In genomic region chrX:118594697-118595420, GRCh38 we compare ENCODE assay signal across 13 cellular contexts.
DNase-seq lines count a peak whose midpoint lies in the region; ATAC-seq, FAIRE-seq and TF ChIP-seq lines count a peak whose summit lies in the region.
"Had no signal": no experiment of that assay in that cellular context is flagged by ENCODE, and none has a peak within 500 bp of the region (broad histone marks: within the 10 kb centered on the region; RNA-seq: fewer than 3 reads in every experiment).

No MANE protein-coding gene starts in this region.

- no peaks in the 10 kb centered on the region for H3K4me1 ChIP-seq in A549
- no peaks in the 10 kb centered on the region for H3K4me1 ChIP-seq in CD4-positive, alpha-beta memory T cell (ENCODE audit: insufficient read depth, low read length)
- H3K4me1 ChIP-seq: stomach had no signal

- ATAC-seq in A549 (no peak), T-cell (replicated peaks in 1 of 4) (no peak), HG03439 (IDR thresholded peaks at IDR 0.05; ENCODE audit: unreplicated experiment) (no peak)

- H3K36me3 Mint-ChIP-seq in CD4-positive, alpha-beta memory T cell = peaks cover 15 to 59% of the 10 kb centered on the region in 2 donors
- peaks cover 50% of the 10 kb centered on the region for H3K36me3 Mint-ChIP-seq in T-cell
- peaks cover 3 to 13% (median 4%) of the 10 kb centered on the region in 3 donors for H3K36me3 Mint-ChIP-seq in immature natural killer cell

- H3K27ac Mint-ChIP-seq in CD4-positive, alpha-beta memory T cell = peak overlapping the region in 6 of 7 donors; percentile 13 to 79 (median 54)
- peak overlapping the region; percentile 30 to 80 for H3K27ac Mint-ChIP-seq in T-cell
- peak overlapping the region; percentile 21 to 69 (median 58) for H3K27ac Mint-ChIP-seq in immature natural killer cell
- H3K27ac Mint-ChIP-seq: activated CD4-positive, alpha-beta T cell treated with anti-CD3 and anti-CD28 coated beads, Interleukin-2, amount 10 ng/mL, durations not matched to agents 7 days and 5 days had no signal

- POLR2A ChIA-PET in A549 (lab: Yijun Ruan, JAX) (no interaction called here), T-cell (lab: Charles Lee) (interaction anchor here in 1 of 2 donors (0.5 kb wide), 1 partner anchor 29 kb away, joined by 3 read pairs; no protein-coding TSS in a partner anchor)
- POLR2A ChIA-PET in CD4-positive, alpha-beta memory T cell (lab: Charles Lee; ENCODE audit: partially characterized antibody) = no interaction called here

- CTCF ChIA-PET in A549 (lab: Yijun Ruan, JAX) (interaction anchor here (0.6 to 0.7 kb wide), 2 partner anchors 10 to 28 kb away, joined by 3 to 4 read pairs; no protein-coding TSS in a partner anchor), T-cell (lab: Charles Lee) (interaction anchor here in 1 of 2 donors (0.6 kb wide), 1 partner anchor 11 kb away, joined by 3 read pairs; no protein-coding TSS in a partner anchor)
- CTCF ChIA-PET in CD4-positive, alpha-beta memory T cell (lab: Charles Lee; ENCODE audit: partially characterized antibody) = interaction anchor here (0.7 kb wide), 1 partner anchor 8 kb away, joined by 3 read pairs; no protein-coding TSS in a partner anchor

- no peak for TF ChIP-seq POLR2A in A549 (IDR thresholded peaks at IDR 0.05; ENCODE audit: low read length)

- peaks cover 0 to 7% (median 2%) of the 10 kb centered on the region in 4 donors for H3K4me1 Mint-ChIP-seq in CD4-positive, alpha-beta memory T cell
- H3K4me1 Mint-ChIP-seq in T-cell (peaks cover 0 to 14% (median 8%) of the 10 kb centered on the region in 3 donors), immature natural killer cell (peaks cover 0 to 3% of the 10 kb centered on the region in 2 donors)

- no peak overlapping the region for H3K4me3 Mint-ChIP-seq in CD4-positive, alpha-beta memory T cell
- H3K4me3 Mint-ChIP-seq in T-cell (no peak overlapping the region), immature natural killer cell (no peak overlapping the region)
- H3K4me3 Mint-ChIP-seq: activated CD4-positive, alpha-beta T cell treated with anti-CD3 and anti-CD28 coated beads, Interleukin-2, amount 10 ng/mL, durations not matched to agents 7 days and 5 days had no signal

- no peak for TF ChIP-seq EP300 in A549 (IDR thresholded peaks at IDR 0.05)

- H3K9me3 ChIP-seq in A549 = no peaks in the 10 kb centered on the region
- H3K9me3 ChIP-seq in CD4-positive, alpha-beta memory T cell (ENCODE audit: control insufficient read depth in 1 of 2, low read length in 2 of 2) = no peaks in the 10 kb centered on the region
- H3K9me3 ChIP-seq: stomach had no signal

- H3K9me3 Mint-ChIP-seq in CD4-positive, alpha-beta memory T cell = no peaks in the 10 kb centered on the region
- H3K9me3 Mint-ChIP-seq in T-cell (no peaks in the 10 kb centered on the region), immature natural killer cell (no peaks in the 10 kb centered on the region)
- H3K9me3 Mint-ChIP-seq: activated CD4-positive, alpha-beta T cell treated with anti-CD3 and anti-CD28 coated beads, Interleukin-2, amount 10 ng/mL, durations not matched to agents 7 days and 5 days had no signal

- no peaks in the 10 kb centered on the region for H3K27me3 ChIP-seq in CD4-positive, alpha-beta memory T cell (ENCODE audit: insufficient read depth, low read length)
- H3K27me3 ChIP-seq: stomach had no signal

- peak; percentile 54 for FAIRE-seq in A549 (lab: Jason Lieb, UNC)

- intact Hi-C loops in CD4-positive, alpha-beta memory T cell (cut with micrococcal nuclease) = no loop called here

- TF ChIP-seq CTCF in A549 (IDR thresholded peaks at IDR 0.05) = no peak

- no peak for TF ChIP-seq RAD21 in A549 (conservative IDR thresholded peaks at IDR 0.05 in 1 of 2, IDR thresholded peaks at IDR 0.05 in 1 of 2)

- H3K36me3 ChIP-seq in CD4-positive, alpha-beta memory T cell (ENCODE audit: insufficient read depth, low read length) = peaks cover 54% of the 10 kb centered on the region

- no peak overlapping the region for H3K4me3 ChIP-seq in A549
- no peak overlapping the region for H3K4me3 ChIP-seq in CD4-positive, alpha-beta memory T cell (ENCODE audit: low read length in 2 of 2)
- H3K4me3 ChIP-seq: stomach had no signal

- no peaks in the 10 kb centered on the region for H3K27me3 Mint-ChIP-seq in CD4-positive, alpha-beta memory T cell
- H3K27me3 Mint-ChIP-seq in T-cell (peaks cover 0 to 4% of the 10 kb centered on the region in 2 donors), immature natural killer cell (ENCODE audit: low read depth in 3 of 3) (peaks cover 0 to 2% (median 0%) of the 10 kb centered on the region in 3 donors)
- H3K27me3 Mint-ChIP-seq: activated CD4-positive, alpha-beta T cell treated with anti-CD3 and anti-CD28 coated beads, Interleukin-2, amount 10 ng/mL, durations not matched to agents 7 days and 5 days had no signal

- DNase-seq in A549 (ENCODE audit: low read depth in 1 of 2, low spot score in 1 of 2) = no peak
- no peak for DNase-seq in CD4-positive, alpha-beta memory T cell
- DNase-seq in T-cell = no peak
- no peak for DNase-seq in immature natural killer cell
- no peak for DNase-seq in hippocampal formation (lab: John Stamatoyannopoulos, UW)
- no peak for DNase-seq in stimulated activated CD8-positive, alpha-beta memory T cell treated with anti-CD3 and anti-CD28 coated beads, Interleukin-4, amount 100 ng/mL, for 48 hours
- no peak for DNase-seq in dermis blood vessel endothelial cell
- DNase-seq: activated CD4-positive, alpha-beta T cell treated with anti-CD3 and anti-CD28 coated beads, Interleukin-2, amount 10 ng/mL, durations not matched to agents 7 days and 5 days; activated effector memory CD4-positive, alpha-beta T cell treated with anti-CD3 and anti-CD28 coated beads, Interleukin-2, amount 50 U/mL, for 16 hours; OCI-M1; stimulated activated CD4-positive, alpha-beta T cell treated with anti-CD3 and anti-CD28 coated beads, Interleukin-4, amount 100 ng/mL, for 24 hours; stomach had no signal

- H3K4me2 ChIP-seq in A549 = no peak overlapping the region

- 82% methylated on average over 4 of the region's 4 CpGs for WGBS in A549 (ENCODE audit: missing lambda C conversion rate)

- H3K27ac ChIP-seq in A549 = no peak overlapping the region
- H3K27ac ChIP-seq in CD4-positive, alpha-beta memory T cell (ENCODE audit: low read depth, low read length) = no peak overlapping the region
- H3K27ac ChIP-seq: stomach had no signal

TF ChIP-seq in A549, 52 proteins besides CTCF, POLR2A, EP300 and RAD21 (continues in another document):
- TF ChIP-seq GATA3 (IDR thresholded peaks at IDR 0.05; ENCODE audit: borderline replicate concordance) = no peak
- no peak for TF ChIP-seq PHF8 (IDR thresholded peaks at IDR 0.05; ENCODE audit: borderline replicate concordance, low read depth)
- no peak for TF ChIP-seq TFCP2L1 (CRISPR knock-in tag; IDR thresholded peaks at IDR 0.05)
- TF ChIP-seq RNF2 (IDR thresholded peaks at IDR 0.05; ENCODE audit: borderline replicate concordance, low read depth) = no peak
- TF ChIP-seq, protein P1, sequence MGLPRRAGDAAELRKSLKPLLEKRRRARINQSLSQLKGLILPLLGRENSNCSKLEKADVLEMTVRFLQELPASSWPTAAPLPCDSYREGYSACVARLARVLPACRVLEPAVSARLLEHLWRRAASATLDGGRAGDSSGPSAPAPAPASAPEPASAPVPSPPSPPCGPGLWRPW (IDR thresholded peaks at IDR 0.05) = no peak
- no peak for TF ChIP-seq CEBPB (IDR thresholded peaks at IDR 0.05)
- no peak for TF ChIP-seq POLR2AphosphoS2 (conservative IDR thresholded peaks at IDR 0.05; ENCODE audit: low read length)
- no peak for TF ChIP-seq ELK1 (IDR thresholded peaks at IDR 0.05; ENCODE audit: low read depth, low read length)
- no peak for TF ChIP-seq REST (IDR thresholded peaks at IDR 0.05)
- no peak for TF ChIP-seq KDM1A (IDR thresholded peaks at IDR 0.05; ENCODE audit: low read depth)
- TF ChIP-seq FOSL2 (IDR thresholded peaks at IDR 0.05) = no peak
- TF ChIP-seq FOSL2 (CRISPR knock-in tag; IDR thresholded peaks at IDR 0.05) = no peak
